Comparison of ENCODE assay signal across 12 cellular contexts in genomic region chr9:110809038-110809595, GRCh38.
DNase-seq lines count a peak whose midpoint lies in the region; ATAC-seq and TF ChIP-seq lines count a peak whose summit lies in the region.
"Had no signal": no experiment of that assay in that cellular context is flagged by ENCODE, and none has a peak within 500 bp of the region (broad histone marks: within the 10 kb centered on the region; RNA-seq: fewer than 3 reads in every experiment).

No MANE protein-coding gene starts in this region.

- H3K4me3 ChIP-seq in osteoblast (ENCODE audit: insufficient read depth, low read length), result no peak overlapping the region
- H3K4me3 ChIP-seq in CD4-positive, alpha-beta memory T cell (ENCODE audit: low read length in 2 of 2), result no peak overlapping the region
- H3K4me3 ChIP-seq in gastrocnemius medialis, result no peak overlapping the region
- H3K4me3 ChIP-seq: esophagus squamous epithelium had no signal

- H3K9me3 ChIP-seq in osteoblast (ENCODE audit: low read depth, low read length) (no peaks in the 10 kb centered on the region), gastrocnemius medialis (no peaks in the 10 kb centered on the region)
- no peaks in the 10 kb centered on the region for H3K9me3 ChIP-seq in CD4-positive, alpha-beta memory T cell (ENCODE audit: control insufficient read depth in 1 of 2, low read length in 2 of 2)
- H3K9me3 ChIP-seq: esophagus squamous epithelium had no signal

- no peak overlapping the region for H3K27ac ChIP-seq in osteoblast (ENCODE audit: low read depth, low read length)
- no peak overlapping the region for H3K27ac ChIP-seq in CD4-positive, alpha-beta memory T cell (ENCODE audit: low read depth, low read length)
- H3K27ac ChIP-seq in gastrocnemius medialis, result no peak overlapping the region
- H3K27ac ChIP-seq: esophagus squamous epithelium had no signal

- H3K9me3 Mint-ChIP-seq in CD4-positive, alpha-beta memory T cell, result peaks cover 0 to 8% (median 3%) of the 10 kb centered on the region in 8 donors
- H3K9me3 Mint-ChIP-seq: activated naive CD4-positive, alpha-beta T cell treated with anti-CD3 and anti-CD28 coated beads, Interleukin-2, amount 50 U/mL, for 24 hours had no signal

- ATAC-seq in GM19043 (IDR thresholded peaks at IDR 0.05; ENCODE audit: low read depth, unreplicated experiment) (peak; percentile 32), HG02588 (IDR thresholded peaks at IDR 0.05; ENCODE audit: unreplicated experiment) (peak; percentile 43), HG03139 (IDR thresholded peaks at IDR 0.05; ENCODE audit: unreplicated experiment) (peak; percentile 36), gastrocnemius medialis (no peak)
- ATAC-seq: HCT116 had no signal

- H3K4me2 ChIP-seq in osteoblast (ENCODE audit: insufficient read depth, low read length), result peak overlapping the region; percentile 5

- no peak overlapping the region for H2AFZ ChIP-seq in osteoblast (ENCODE audit: low read length)

- no peak for TF ChIP-seq CTCF in osteoblast (IDR thresholded peaks at IDR 0.05; ENCODE audit: extremely low read depth, low read depth, low read length)
- TF ChIP-seq CTCF in gastrocnemius medialis (IDR thresholded peaks at IDR 0.05 in 4 of 5, conservative IDR thresholded peaks at IDR 0.05 in 1 of 5), result no peak

- H3K27ac Mint-ChIP-seq in CD4-positive, alpha-beta memory T cell, result no peak overlapping the region
- H3K27ac Mint-ChIP-seq: activated naive CD4-positive, alpha-beta T cell treated with anti-CD3 and anti-CD28 coated beads, Interleukin-2, amount 50 U/mL, for 24 hours; T-helper 2 cell treated with Interferon-gamma antibody and Interleukin-4, amounts not matched to agents 5 μg/mL and 100 μg/mL, for 36 hours had no signal

- no peaks in the 10 kb centered on the region for H3K27me3 Mint-ChIP-seq in CD4-positive, alpha-beta memory T cell
- H3K27me3 Mint-ChIP-seq: activated naive CD4-positive, alpha-beta T cell treated with anti-CD3 and anti-CD28 coated beads, Interleukin-2, amount 50 U/mL, for 24 hours had no signal

- H3K27me3 ChIP-seq in osteoblast (ENCODE audit: insufficient read depth, low read length) (no peaks in the 10 kb centered on the region), gastrocnemius medialis (no peaks in the 10 kb centered on the region)
- no peaks in the 10 kb centered on the region for H3K27me3 ChIP-seq in CD4-positive, alpha-beta memory T cell (ENCODE audit: insufficient read depth, low read length)
- H3K27me3 ChIP-seq: esophagus squamous epithelium had no signal

- in situ Hi-C loops in gastrocnemius medialis (cut with MboI; ENCODE audit: low sequenced_read_pairs in 4 of 4), result no loop called here

- CTCF ChIA-PET in CD4-positive, alpha-beta memory T cell (lab: Charles Lee; ENCODE audit: partially characterized antibody), result no interaction called here

- DNase-seq in osteoblast (ENCODE audit: insufficient read length, low spot score, missing footprints), result no peak
- no peak for DNase-seq in CD4-positive, alpha-beta memory T cell
- DNase-seq in NCI-H774 (lab: John Stamatoyannopoulos, UW), result no peak
- DNase-seq in gastrocnemius medialis, result no peak
- DNase-seq: esophagus squamous epithelium, NCI-H345 had no signal

- H4K20me1 ChIP-seq in osteoblast (ENCODE audit: insufficient read depth, low read length), result no peaks in the 10 kb centered on the region

- no peak overlapping the region for H3K4me3 Mint-ChIP-seq in CD4-positive, alpha-beta memory T cell
- H3K4me3 Mint-ChIP-seq: activated naive CD4-positive, alpha-beta T cell treated with anti-CD3 and anti-CD28 coated beads, Interleukin-2, amount 50 U/mL, for 24 hours; T-helper 2 cell treated with Interferon-gamma antibody and Interleukin-4, amounts not matched to agents 5 μg/mL and 100 μg/mL, for 36 hours had no signal

- H3K36me3 Mint-ChIP-seq in CD4-positive, alpha-beta memory T cell, result no peaks in the 10 kb centered on the region
- H3K36me3 Mint-ChIP-seq: activated naive CD4-positive, alpha-beta T cell treated with anti-CD3 and anti-CD28 coated beads, Interleukin-2, amount 50 U/mL, for 24 hours had no signal

- POLR2A ChIA-PET in CD4-positive, alpha-beta memory T cell (lab: Charles Lee; ENCODE audit: partially characterized antibody), result no interaction called here

- intact Hi-C loops in CD4-positive, alpha-beta memory T cell (cut with micrococcal nuclease), result no loop called here
- intact Hi-C loops in gastrocnemius medialis (cut with DNase I; ENCODE audit: low total_unique reads), result no loop called here

- H3K36me3 ChIP-seq in osteoblast (ENCODE audit: insufficient read depth, low read length), result no peaks in the 10 kb centered on the region
- H3K36me3 ChIP-seq in CD4-positive, alpha-beta memory T cell (ENCODE audit: insufficient read depth, low read length), result no peaks in the 10 kb centered on the region
- H3K36me3 ChIP-seq in gastrocnemius medialis, result no peaks in the 10 kb centered on the region
- H3K36me3 ChIP-seq: esophagus squamous epithelium had no signal

- peaks cover 15% of the 10 kb centered on the region for H3K4me1 ChIP-seq in osteoblast (ENCODE audit: insufficient read depth, low read length)
- H3K4me1 ChIP-seq in CD4-positive, alpha-beta memory T cell (ENCODE audit: insufficient read depth, low read length), result no peaks in the 10 kb centered on the region
- no peaks in the 10 kb centered on the region for H3K4me1 ChIP-seq in gastrocnemius medialis
- H3K4me1 ChIP-seq: esophagus squamous epithelium had no signal

- H3K79me2 ChIP-seq in osteoblast (ENCODE audit: insufficient read depth, low read length), result no peaks in the 10 kb centered on the region

- no peaks in the 10 kb centered on the region for H3K4me1 Mint-ChIP-seq in CD4-positive, alpha-beta memory T cell
- H3K4me1 Mint-ChIP-seq: activated naive CD4-positive, alpha-beta T cell treated with anti-CD3 and anti-CD28 coated beads, Interleukin-2, amount 50 U/mL, for 24 hours had no signal

- TF ChIP-seq POLR2A in gastrocnemius medialis (IDR thresholded peaks at IDR 0.05), result no peak

Comparison
In these comparisons a context has a peak if more than half of its experiments do, and no peak if none do; other contexts are left out.
1. ATAC-seq: peak in GM19043 (single experiment), HG02588 (single experiment) and HG03139 (single experiment); none in gastrocnemius medialis (0 of 2).